ENCODE assay signal across 8 cellular contexts in genomic region chr1:145824499-145824842, GRCh38.
DNase-seq lines count a peak whose midpoint lies in the region; ATAC-seq and TF ChIP-seq lines count a peak whose summit lies in the region.

No MANE protein-coding gene starts in this region.

- H3K27me3 Mint-ChIP-seq in T-helper 1 cell treated with Interleukin-12 subunit alpha and Interleukin-12 subunit beta and Interleukin-4 antibody, amounts not matched to agents 30 μg/mL and 1 μg/mL, for 36 hours (ENCODE audit: low read depth): no peaks in the 10 kb centered on the region

- DNase-seq in GM13976 (ENCODE audit: low spot score) (peak; percentile 35), foreskin fibroblast (no peak), skeletal muscle cell (ENCODE audit: low read depth) (no peak), GM10266 (ENCODE audit: extremely low spot score) (no peak), OCI-M1 (lab: John Stamatoyannopoulos, UW) (no peak)

- no peak for ATAC-seq in HG02678 (IDR thresholded peaks at IDR 0.05; ENCODE audit: unreplicated experiment)
- no peak for ATAC-seq in activated CD4-positive, CD25-positive, alpha-beta regulatory T cell treated with anti-CD3 and anti-CD28 coated beads, Interleukin-2, amount 50 U/mL, for 24 hours

- in situ Hi-C loops in GM13976 (cut with MboI; ENCODE audit: low sequenced_read_pairs, unreplicated experiment): no loop called here

- H3K36me3 Mint-ChIP-seq in T-helper 1 cell treated with Interleukin-12 subunit alpha and Interleukin-12 subunit beta and Interleukin-4 antibody, amounts not matched to agents 30 μg/mL and 1 μg/mL, for 36 hours (ENCODE audit: low read depth): peaks cover 33% of the 10 kb centered on the region

- peak overlapping the region; percentile 96 for H3K4me3 Mint-ChIP-seq in T-helper 1 cell treated with Interleukin-12 subunit alpha and Interleukin-12 subunit beta and Interleukin-4 antibody, amounts not matched to agents 30 μg/mL and 1 μg/mL, for 36 hours

- no peaks in the 10 kb centered on the region for H3K9me3 Mint-ChIP-seq in T-helper 1 cell treated with Interleukin-12 subunit alpha and Interleukin-12 subunit beta and Interleukin-4 antibody, amounts not matched to agents 30 μg/mL and 1 μg/mL, for 36 hours

- TF ChIP-seq CTCF in GM13976 (IDR thresholded peaks at IDR 0.05; ENCODE audit: borderline replicate concordance, control extremely low read depth, extremely low read depth, insufficient read depth, missing control alignments): no peak
- no peak for TF ChIP-seq CTCF in foreskin fibroblast (IDR thresholded peaks at IDR 0.05; ENCODE audit: low read depth, low read length)
- no peak for TF ChIP-seq CTCF in GM10266 (IDR thresholded peaks at IDR 0.05; ENCODE audit: control insufficient read depth, insufficient read depth, low read depth, missing control alignments)

- peaks cover 35% of the 10 kb centered on the region for H3K4me1 Mint-ChIP-seq in T-helper 1 cell treated with Interleukin-12 subunit alpha and Interleukin-12 subunit beta and Interleukin-4 antibody, amounts not matched to agents 30 μg/mL and 1 μg/mL, for 36 hours (ENCODE audit: low read depth)

- H3K27ac Mint-ChIP-seq in T-helper 1 cell treated with Interleukin-12 subunit alpha and Interleukin-12 subunit beta and Interleukin-4 antibody, amounts not matched to agents 30 μg/mL and 1 μg/mL, for 36 hours: peak overlapping the region; percentile 94

- H3K4me3 ChIP-seq in foreskin fibroblast (ENCODE audit: low read depth in 1 of 2, low read length in 2 of 2): peak overlapping the region; percentile 74 to 99
- peak overlapping the region; percentile 96 for H3K4me3 ChIP-seq in skeletal muscle cell (ENCODE audit: low read depth, low read length)
